ENCODE assay signal across 20 cellular contexts in the genomic region with DNA sequence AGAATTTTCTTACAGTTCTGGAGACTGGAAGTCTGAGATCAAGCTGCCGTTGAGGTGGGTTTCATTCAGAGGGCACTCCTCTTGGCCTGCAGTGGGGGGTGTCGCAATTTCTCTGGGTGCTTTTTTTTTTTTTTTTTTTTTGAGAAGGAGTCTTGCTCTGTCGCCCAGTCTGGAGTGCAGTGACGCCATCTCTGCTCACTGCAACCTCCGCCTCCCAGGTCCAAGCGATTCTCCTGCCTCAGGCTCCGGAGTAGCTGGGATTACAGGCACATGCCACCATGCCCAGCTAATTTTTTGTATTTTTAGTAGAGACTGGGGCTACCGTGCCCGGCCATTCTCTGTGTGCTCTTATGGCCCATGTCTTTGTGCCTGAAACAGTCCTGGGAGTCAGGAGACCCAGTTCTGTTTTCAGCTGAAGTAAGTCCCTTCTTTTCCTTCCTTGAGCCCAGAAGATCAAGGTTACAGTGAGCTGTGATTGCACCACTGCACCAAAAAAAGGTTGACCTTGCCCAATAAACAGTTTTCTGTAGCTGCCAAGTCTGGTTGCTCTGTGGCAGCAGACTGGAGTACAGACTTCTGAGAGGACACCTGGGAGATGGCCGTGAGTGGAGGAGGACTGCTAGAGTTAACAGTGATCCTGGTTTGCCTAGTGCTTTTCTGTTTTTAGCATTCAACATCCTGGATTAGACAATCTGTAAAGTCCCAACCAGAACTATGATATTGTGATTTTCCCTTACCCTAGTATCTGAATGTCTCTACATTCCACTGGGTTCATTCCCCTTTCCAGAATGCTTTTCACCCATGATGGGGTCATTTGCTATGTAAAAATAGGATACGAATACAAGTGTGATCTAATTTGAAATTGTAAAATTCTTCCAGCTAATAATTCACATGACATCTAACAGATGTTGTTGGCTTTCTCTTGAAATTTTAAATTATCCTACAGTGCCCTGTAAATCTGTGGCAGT.
DNase-seq lines count a peak whose midpoint lies in the region; ATAC-seq and TF ChIP-seq lines count a peak whose summit lies in the region.
"Had no signal": no experiment of that assay in that cellular context is flagged by ENCODE, and none has a peak within 500 bp of the region (broad histone marks: within the 10 kb centered on the region; RNA-seq: fewer than 3 reads in every experiment).

No MANE protein-coding gene starts in this region.

- H3K27ac Mint-ChIP-seq in glutamatergic neuron (ENCODE audit: unreplicated experiment) (no peak overlapping the region), neural progenitor cell (no peak overlapping the region)
- H3K27ac Mint-ChIP-seq: CD8-positive, alpha-beta T cell had no signal

- TF ChIP-seq POLR2A in HCT116 (IDR thresholded peaks at IDR 0.05; ENCODE audit: borderline replicate concordance, extremely low read depth, insufficient read depth, insufficient read length): no peak

- TF ChIP-seq CTCF in HCT116 (IDR thresholded peaks at IDR 0.05 in 2 of 3, conservative IDR thresholded peaks at IDR 0.05 in 1 of 3; ENCODE audit: borderline replicate concordance in 1 of 3, insufficient read depth in 1 of 3, low read depth in 2 of 3, low read length in 2 of 3) (no peak), glutamatergic neuron (IDR thresholded peaks at IDR 0.05; ENCODE audit: partially characterized antibody, unreplicated experiment) (no peak), neural progenitor cell (IDR thresholded peaks at IDR 0.05) (no peak)

- ATAC-seq in HCT116: no peak
- no peak for ATAC-seq in HG02981 (IDR thresholded peaks at IDR 0.05; ENCODE audit: unreplicated experiment)
- ATAC-seq in GM18861 (IDR thresholded peaks at IDR 0.05; ENCODE audit: unreplicated experiment): no peak
- ATAC-seq: CD8-positive, alpha-beta T cell had no signal

- H3K36me3 Mint-ChIP-seq in glutamatergic neuron (ENCODE audit: unreplicated experiment) (peaks cover 16% of the 10 kb centered on the region), neural progenitor cell (no peaks in the 10 kb centered on the region)
- H3K36me3 Mint-ChIP-seq: CD8-positive, alpha-beta T cell had no signal

- H3K4me1 Mint-ChIP-seq in glutamatergic neuron (ENCODE audit: low read depth, unreplicated experiment) (peaks cover 1% of the 10 kb centered on the region), neural progenitor cell (peaks cover 20% of the 10 kb centered on the region)

- no peaks in the 10 kb centered on the region for H3K9me2 ChIP-seq in HCT116 (ENCODE audit: insufficient read depth)

- TSS peak; percentile 56 for BruUV-seq in HCT116 (replicated peaks; lab: Mats Ljungman, UMichigan)

- H3K4me3 ChIP-seq in HCT116 (replicated peaks in 1 of 2; ENCODE audit: low read depth in 1 of 2, low read length in 2 of 2) (no peak overlapping the region), neural progenitor cell (no peak overlapping the region)
- H3K4me3 ChIP-seq: BLaER1, PC-9 had no signal

- H3K9me3 Mint-ChIP-seq in glutamatergic neuron (ENCODE audit: unreplicated experiment) (peaks cover 4% of the 10 kb centered on the region), neural progenitor cell (peaks cover 11% of the 10 kb centered on the region)
- H3K9me3 Mint-ChIP-seq: CD8-positive, alpha-beta T cell had no signal

- H3K4me3 Mint-ChIP-seq in glutamatergic neuron (ENCODE audit: unreplicated experiment) (peak overlapping the region; percentile 20), neural progenitor cell (peak overlapping the region; percentile 53)
- H3K4me3 Mint-ChIP-seq: CD8-positive, alpha-beta T cell had no signal

- CTCF ChIA-PET in HCT116 (lab: Charles Lee): no interaction called here

- H3K27ac ChIP-seq in HCT116 (ENCODE audit: low read depth, low read length) (no peak overlapping the region), neural progenitor cell (no peak overlapping the region)
- H3K27ac ChIP-seq: BLaER1, PC-9, RWPE1 had no signal

- POLR2A ChIA-PET in HCT116 (lab: Charles Lee): no interaction called here

- RAD21 ChIA-PET in HCT116 (lab: Charles Lee; ENCODE audit: low non-redundant PET in 1 of 2, low total read pairs in 2 of 2, uncharacterized antibody in 2 of 2, unreplicated experiment in 2 of 2): no interaction called here

- H3K4me1 ChIP-seq in HCT116 (ENCODE audit: control insufficient read depth in 1 of 2, insufficient read depth in 2 of 2, low read length in 2 of 2) (peaks cover 4 to 12% of the 10 kb centered on the region in 2 experiments; a peak in 3 of 4 replicates), neural progenitor cell (peaks cover 5% of the 10 kb centered on the region)
- H3K4me1 ChIP-seq: BLaER1 had no signal

- DNase-seq in HCT116 (ENCODE audit: low read depth, low spot score) (no peak), MV-4-11 (lab: John Stamatoyannopoulos, UW) (peak; percentile 26), glutamatergic neuron (no peak), neural progenitor cell (ENCODE audit: low spot score) (no peak), GF-D8 (lab: John Stamatoyannopoulos, UW) (no peak), germinal center (ENCODE audit: low spot score) (no peak)
- DNase-seq: Calu3; CD8-positive, alpha-beta T cell; MM.1S; NCI-H1417; NCI-H187; NCI-H2227 treated with DMSO at 0.1 percent for 48 hours; NCI-H524; NCI-H82; PC-9; SJCRH30 had no signal

- H3K9ac ChIP-seq in HCT116 (ENCODE audit: low read length) (no peak overlapping the region), neural progenitor cell (no peak overlapping the region)
- H3K9ac ChIP-seq: BLaER1 had no signal

- H3K79me2 ChIP-seq in HCT116 (ENCODE audit: insufficient read depth, low read length): no peaks in the 10 kb centered on the region
- H3K79me2 ChIP-seq in neural progenitor cell (ENCODE audit: low read depth): no peaks in the 10 kb centered on the region

- intact Hi-C loops in HCT116 (cut with micrococcal nuclease): no loop called here

- H3K27me3 ChIP-seq in HCT116 (ENCODE audit: insufficient read depth, low read length) (no peaks in the 10 kb centered on the region), neural progenitor cell (peaks cover 52% of the 10 kb centered on the region)
- H3K27me3 ChIP-seq: SJCRH30 had no signal

- peaks cover 0 to 6% of the 10 kb centered on the region in 2 experiments; a peak in 1 of 4 replicates for H3K9me3 ChIP-seq in HCT116 (ENCODE audit: control insufficient read depth in 1 of 2, insufficient read depth in 1 of 2, low read depth in 1 of 2, low read length in 2 of 2)
- H3K9me3 ChIP-seq in neural progenitor cell (ENCODE audit: low read depth): no peaks in the 10 kb centered on the region
- H3K9me3 ChIP-seq: SJCRH30 had no signal

- TF ChIP-seq RAD21 in HCT116 (IDR thresholded peaks at IDR 0.05; ENCODE audit: low read depth): no peak

- H3K4me2 ChIP-seq in HCT116 (ENCODE audit: low read length) (no peak overlapping the region), neural progenitor cell (no peak overlapping the region)
- H3K4me2 ChIP-seq: BLaER1 had no signal

- H4K20me1 ChIP-seq in HCT116 (ENCODE audit: insufficient read depth) (no peaks in the 10 kb centered on the region), neural progenitor cell (ENCODE audit: low read depth) (no peaks in the 10 kb centered on the region)
- H4K20me1 ChIP-seq: BLaER1 had no signal

- H3K27me3 Mint-ChIP-seq in glutamatergic neuron (ENCODE audit: unreplicated experiment): peaks cover 11% of the 10 kb centered on the region
- H3K27me3 Mint-ChIP-seq in neural progenitor cell (ENCODE audit: insufficient read depth, low read depth): peaks cover 24% of the 10 kb centered on the region

- H3F3A ChIP-seq in neural progenitor cell (ENCODE audit: low read depth): no peaks in the 10 kb centered on the region

- no peak overlapping the region for H2AFZ ChIP-seq in HCT116 (ENCODE audit: low read depth, low read length, poor library complexity, severe bottlenecking)
- no peak overlapping the region for H2AFZ ChIP-seq in neural progenitor cell (replicated peaks)
- H2AFZ ChIP-seq: PC-9 had no signal

- H3K36me3 ChIP-seq in HCT116 (ENCODE audit: control insufficient read depth in 1 of 2, insufficient read depth in 2 of 2, low read length in 2 of 2): no peaks in the 10 kb centered on the region
- H3K36me3 ChIP-seq in neural progenitor cell: no peaks in the 10 kb centered on the region
- H3K36me3 ChIP-seq: BLaER1, SJCRH30 had no signal

TF ChIP-seq in HCT116, 20 proteins besides CTCF, POLR2A, EP300 and RAD21:
- no peak for TF ChIP-seq POLR2AphosphoS5 (IDR thresholded peaks at IDR 0.05; ENCODE audit: low read depth, low read length)
- TF ChIP-seq EZH2phosphoT487 (IDR thresholded peaks at IDR 0.05; ENCODE audit: borderline replicate concordance): no peak
- no peak for TF ChIP-seq ZFX (IDR thresholded peaks at IDR 0.05)
- TF ChIP-seq TCF7L2 (IDR thresholded peaks at IDR 0.05; ENCODE audit: borderline replicate concordance, extremely low read depth, insufficient read depth, insufficient read length): no peak
- TF ChIP-seq YY1 (IDR thresholded peaks at IDR 0.05; ENCODE audit: extremely low read depth, insufficient replicate concordance, low read depth, low read length): no peak
- no peak for TF ChIP-seq ATF3 (IDR thresholded peaks at IDR 0.05)
- TF ChIP-seq JUND (IDR thresholded peaks at IDR 0.05): no peak
TF ChIP-seq in HCT116: peak in this region for 0.
